ENCODE assay signal across 8 cellular contexts in genomic region chr5:83077662-83078261, GRCh38. TPM values are rescaled to one million over a fixed set of nuclear protein-coding genes. Genes with fewer than 3 reads are reported as not detected.
DNase-seq lines count a peak whose midpoint lies in the region; ATAC-seq and TF ChIP-seq lines count a peak whose summit lies in the region.

No MANE protein-coding gene starts in this region.

- peaks cover 44% of the 10 kb centered on the region for H3K4me1 Mint-ChIP-seq in activated CD4-positive, alpha-beta T cell treated with anti-CD3 and anti-CD28 coated beads for 36 hours

- H3K4me3 Mint-ChIP-seq in activated CD4-positive, alpha-beta T cell treated with anti-CD3 and anti-CD28 coated beads for 36 hours: peak overlapping the region; percentile 98

- CTCF ChIA-PET in activated CD4-positive, alpha-beta T cell treated with anti-CD3 and anti-CD28 coated beads for 36 hours (lab: Charles Lee): no interaction called here

- 2 to 5% methylated on average over 14 of the region's 14 CpGs for WGBS in body of pancreas, 2 donors
- 3% methylated on average over 14 of the region's 14 CpGs for WGBS in testis, 2 donors

- POLR2A ChIA-PET in activated CD4-positive, alpha-beta T cell treated with anti-CD3 and anti-CD28 coated beads for 36 hours (lab: Charles Lee): interaction anchor here (0.6 kb wide), 1 partner anchor 12 kb away, joined by 3 read pairs; no protein-coding TSS in a partner anchor

- no peaks in the 10 kb centered on the region for H3K27me3 ChIP-seq in body of pancreas
- H3K27me3 ChIP-seq in testis: no peaks in the 10 kb centered on the region

- H3K36me3 ChIP-seq in body of pancreas (replicated peaks in 1 of 2; ENCODE audit: insufficient read depth in 1 of 2, low read depth in 2 of 2) (no peaks in the 10 kb centered on the region), testis (ENCODE audit: low read depth, missing control alignments) (no peaks in the 10 kb centered on the region)

- intact Hi-C loops in activated CD4-positive, alpha-beta T cell treated with anti-CD3 and anti-CD28 coated beads for 36 hours (cut with DNase I, micrococcal nuclease): loop anchor here (1.0 to 10.0 kb wide), 6 partner anchors 395 to 1783 kb away; partner anchors contain the start of gene RPS23 (in 2 of the 2)
- intact Hi-C loops in body of pancreas (cut with DNase I): no loop called here
- intact Hi-C loops in testis (cut with DNase I; ENCODE audit: low total_unique reads): no loop called here

- DNase-seq in activated CD4-positive, alpha-beta T cell treated with anti-CD3 and anti-CD28 coated beads for 36 hours: peak; percentile 21
- no peak for DNase-seq in activated CD4-positive, alpha-beta T cell treated with anti-CD3 and anti-CD28 coated beads, Interleukin-2, amount 50 U/mL, for 1 hour
- DNase-seq in NCI-H774 (lab: John Stamatoyannopoulos, UW) (peak; percentile 17), body of pancreas (no peak), kidney glomerular epithelial cell (lab: John Stamatoyannopoulos, UW) (peak; percentile 66), testis (peak; percentile 40)
- DNase-seq in stimulated activated CD4-positive, alpha-beta T cell treated with anti-CD3 and anti-CD28 coated beads, Interleukin-12 subunit alpha, Interleukin-12 subunit beta, amount 100 ng/mL, for 4 hours: no peak

- no peak for TF ChIP-seq CTCF in body of pancreas (IDR thresholded peaks at IDR 0.05)
- TF ChIP-seq CTCF in testis (IDR thresholded peaks at IDR 0.05): no peak

- H3K9me3 ChIP-seq in body of pancreas (no peaks in the 10 kb centered on the region), testis (no peaks in the 10 kb centered on the region)

- peaks cover 33% of the 10 kb centered on the region for H3K36me3 Mint-ChIP-seq in activated CD4-positive, alpha-beta T cell treated with anti-CD3 and anti-CD28 coated beads for 36 hours (ENCODE audit: low read depth)

- no peaks in the 10 kb centered on the region for H3K9me3 Mint-ChIP-seq in activated CD4-positive, alpha-beta T cell treated with anti-CD3 and anti-CD28 coated beads for 36 hours (ENCODE audit: low read depth)

- no peak for TF ChIP-seq POLR2A in body of pancreas (IDR thresholded peaks at IDR 0.05)
- TF ChIP-seq POLR2A in testis (IDR thresholded peaks at IDR 0.05): no peak

- H3K27me3 Mint-ChIP-seq in activated CD4-positive, alpha-beta T cell treated with anti-CD3 and anti-CD28 coated beads for 36 hours: no peaks in the 10 kb centered on the region

- peak overlapping the region; percentile 47 to 92 (median 68) for H3K27ac ChIP-seq in body of pancreas
- peak overlapping the region; percentile 88 to 91 for H3K27ac ChIP-seq in testis

- peak overlapping the region; percentile 14 to 56 for H3K4me3 ChIP-seq in body of pancreas
- H3K4me3 ChIP-seq in testis: peak overlapping the region; percentile 95 to 96

- H3K4me1 ChIP-seq in body of pancreas (peaks cover 33% of the 10 kb centered on the region), testis (peaks cover 13% of the 10 kb centered on the region)

- ATAC-seq in activated CD4-positive, alpha-beta T cell treated with anti-CD3 and anti-CD28 coated beads for 36 hours: peak; percentile 5
- ATAC-seq in HG02610 (IDR thresholded peaks at IDR 0.05; ENCODE audit: unreplicated experiment) (peak; percentile 3), body of pancreas (no peak)

- peak overlapping the region; percentile 98 for H3K27ac Mint-ChIP-seq in activated CD4-positive, alpha-beta T cell treated with anti-CD3 and anti-CD28 coated beads for 36 hours

RNA-seq across cellular contexts. Expression of gene XRCC4, which starts 0.4 kb away (rescaled TPM):
- 10 to 100 TPM; 13.7 to 16.9 TPM for total RNA-seq in activated CD4-positive, alpha-beta T cell treated with anti-CD3 and anti-CD28 coated beads for 36 hours
- total RNA-seq in body of pancreas: 1 to 10 TPM in 1 of 2 donors, under 1 TPM in 1; 0.99 to 4.4 TPM
- 10 to 100 TPM; 14.2 to 23.3 TPM for total RNA-seq in testis
- polyA plus RNA-seq in testis (ENCODE audit: insufficient read depth, low read depth, low replicate concordance): 17.1 TPM

RNA-seq across cellular contexts. Expression of gene TMEM167A, which starts 0.6 kb away (rescaled TPM):
- total RNA-seq in activated CD4-positive, alpha-beta T cell treated with anti-CD3 and anti-CD28 coated beads for 36 hours: 10 to 100 TPM; 32.7 to 70.9 TPM
- total RNA-seq in body of pancreas: 10 to 100 TPM; 20.8 to 24.9 TPM
- 10 to 100 TPM; 34.7 to 39.0 TPM for total RNA-seq in testis
- polyA plus RNA-seq in testis (ENCODE audit: insufficient read depth, low read depth, low replicate concordance): 47.7 TPM

Comparison
In these comparisons a context has a peak if more than half of its experiments do, and no peak if none do; other contexts are left out.
1. DNase-seq: peak in activated CD4-positive, alpha-beta T cell treated with anti-CD3 and anti-CD28 coated beads for 36 hours (single experiment), NCI-H774 (single experiment), kidney glomerular epithelial cell (single experiment) and testis (single experiment); none in activated CD4-positive, alpha-beta T cell treated with anti-CD3 and anti-CD28 coated beads, Interleukin-2, amount 50 U/mL, for 1 hour (single experiment), body of pancreas (0 of 4) and stimulated activated CD4-positive, alpha-beta T cell treated with anti-CD3 and anti-CD28 coated beads, Interleukin-12 subunit alpha, Interleukin-12 subunit beta, amount 100 ng/mL, for 4 hours (single experiment).
2. intact Hi-C loops: an anchor here in activated CD4-positive, alpha-beta T cell treated with anti-CD3 and anti-CD28 coated beads for 36 hours (1.0 to 10.0 kb wide); none called in body of pancreas and testis.